ENCODE assay signal across 8 cellular contexts in the genomic region with DNA sequence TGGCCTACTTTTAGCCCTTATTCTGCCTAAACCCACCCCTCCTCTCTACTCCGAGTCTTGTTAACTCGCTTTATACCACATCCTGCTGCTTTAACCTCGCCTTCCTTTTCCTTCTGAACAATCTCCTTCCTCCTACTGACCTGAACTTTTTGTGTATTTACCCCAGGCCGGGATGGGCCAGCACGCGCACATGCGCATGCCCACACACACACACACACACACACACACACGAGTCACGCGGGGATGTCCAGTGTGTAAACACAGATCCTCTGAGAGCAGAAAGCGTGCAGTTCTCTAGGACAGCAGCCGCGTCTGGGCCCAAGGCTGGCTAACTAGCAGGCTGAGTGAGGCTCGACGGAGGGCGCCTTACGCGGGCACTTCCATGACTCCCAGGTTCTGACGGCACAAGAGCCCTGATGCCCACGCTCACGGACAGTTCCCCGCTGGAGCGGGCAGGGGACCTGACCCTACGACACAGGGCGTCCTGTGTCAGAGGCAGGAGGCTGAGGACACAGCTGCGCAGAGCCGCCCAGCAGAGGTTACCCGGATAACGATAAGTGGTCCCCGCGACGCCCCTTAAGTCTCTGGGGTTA. TPM values are rescaled to one million over a fixed set of nuclear protein-coding genes. Genes with fewer than 3 reads are reported as not detected.
A peak's percentile ranks its signal among the peaks of the same experiment; 100 is the strongest.
DNase-seq lines count a peak whose midpoint lies in the region; ATAC-seq and TF ChIP-seq lines count a peak whose summit lies in the region.

No MANE protein-coding gene starts in this region.

- peak overlapping the region; percentile 93 to 98 for H3K4me3 Mint-ChIP-seq in activated T-cell treated with anti-CD3 and anti-CD28 coated beads, Interleukin-2, amount 50 U/mL, for 72 hours

- no peak overlapping the region for H3K4me2 ChIP-seq in GM23248 (ENCODE audit: unreplicated experiment)

- peaks cover 68% of the 10 kb centered on the region for H3K4me1 Mint-ChIP-seq in activated T-cell treated with anti-CD3 and anti-CD28 coated beads, Interleukin-2, amount 50 U/mL, for 72 hours (ENCODE audit: low read depth)

- peak overlapping the region; percentile 26 to 49 (median 32) for H3K4me3 ChIP-seq in right lobe of liver
- H3K4me3 ChIP-seq in upper lobe of left lung: peak overlapping the region; percentile 18 to 64 (median 58)
- H3K4me3 ChIP-seq in GM23248: no peak overlapping the region

- H2AFZ ChIP-seq in GM23248: no peak overlapping the region

- peaks cover 19 to 28% of the 10 kb centered on the region in 2 donors for H3K36me3 Mint-ChIP-seq in activated T-cell treated with anti-CD3 and anti-CD28 coated beads, Interleukin-2, amount 50 U/mL, for 72 hours (ENCODE audit: insufficient read depth in 2 of 2)

- TF ChIP-seq EP300 in upper lobe of left lung (IDR thresholded peaks at IDR 0.05): no peak

- intact Hi-C loops in right lobe of liver (cut with DNase I): no loop called here

- peak overlapping the region; percentile 86 for H3K27ac Mint-ChIP-seq in activated T-cell treated with anti-CD3 and anti-CD28 coated beads, Interleukin-2, amount 50 U/mL, for 72 hours

- H3K9me2 ChIP-seq in GM23248 (ENCODE audit: insufficient read depth): no peaks in the 10 kb centered on the region

- H3K27me3 ChIP-seq in right lobe of liver (peaks cover 0 to 6% of the 10 kb centered on the region in 2 donors), upper lobe of left lung (peaks cover 0 to 17% (median 8%) of the 10 kb centered on the region in 4 donors), GM23248 (replicated peaks; ENCODE audit: insufficient read depth) (peaks cover 9% of the 10 kb centered on the region)

- H3K27me3 Mint-ChIP-seq in activated T-cell treated with anti-CD3 and anti-CD28 coated beads, Interleukin-2, amount 50 U/mL, for 72 hours (ENCODE audit: low read depth): no peaks in the 10 kb centered on the region

- no peak overlapping the region for H3K9ac ChIP-seq in GM23248

- H3K9me3 ChIP-seq in right lobe of liver (no peaks in the 10 kb centered on the region), upper lobe of left lung (no peaks in the 10 kb centered on the region), GM23248 (ENCODE audit: low read depth) (no peaks in the 10 kb centered on the region)

- no peaks in the 10 kb centered on the region for H3K79me2 ChIP-seq in GM23248 (ENCODE audit: insufficient read depth)

- no peak for TF ChIP-seq CTCF in right lobe of liver (IDR thresholded peaks at IDR 0.05)
- TF ChIP-seq CTCF in upper lobe of left lung (IDR thresholded peaks at IDR 0.05): no peak

- no peak for TF ChIP-seq POLR2A in right lobe of liver (IDR thresholded peaks at IDR 0.05)
- no peak for TF ChIP-seq POLR2A in upper lobe of left lung (IDR thresholded peaks at IDR 0.05)

- H3K36me3 ChIP-seq in right lobe of liver (no peaks in the 10 kb centered on the region), upper lobe of left lung (no peaks in the 10 kb centered on the region), GM23248 (ENCODE audit: low read depth) (no peaks in the 10 kb centered on the region)

- H3F3A ChIP-seq in GM23248 (ENCODE audit: insufficient read depth): no peaks in the 10 kb centered on the region

- H3K4me1 ChIP-seq in right lobe of liver (peaks cover 0 to 4% (median 0%) of the 10 kb centered on the region in 4 donors), upper lobe of left lung (peaks cover 0 to 17% (median 7%) of the 10 kb centered on the region in 4 donors), GM23248 (ENCODE audit: insufficient read depth) (no peaks in the 10 kb centered on the region)

- H3K27ac ChIP-seq in right lobe of liver: peak overlapping the region in 2 of 3 donors; percentile 77
- peak overlapping the region; percentile 81 to 97 (median 88) for H3K27ac ChIP-seq in upper lobe of left lung
- no peak overlapping the region for H3K27ac ChIP-seq in GM23248

- ATAC-seq in GM19351 (IDR thresholded peaks at IDR 0.05; ENCODE audit: unreplicated experiment): peak; percentile 12
- peak; percentile 23 for ATAC-seq in HG03460 (IDR thresholded peaks at IDR 0.05; ENCODE audit: unreplicated experiment)
- ATAC-seq in activated T-cell treated with anti-CD3 and anti-CD28 coated beads, Interleukin-2, amount 50 U/mL, for 72 hours (replicated peaks in 1 of 2): peak; percentile 52 to 59
- ATAC-seq in right lobe of liver: peak; percentile 30 to 45 (median 34)
- peak; percentile 53 to 67 for ATAC-seq in upper lobe of left lung (ENCODE audit: low FRiP score in 2 of 2)
- ATAC-seq in HG02970 (IDR thresholded peaks at IDR 0.05; ENCODE audit: low FRiP score, unreplicated experiment): no peak

- DNase-seq in activated T-cell treated with anti-CD3 and anti-CD28 coated beads, Interleukin-2, amount 50 U/mL, for 72 hours: peak; percentile 54 to 64
- DNase-seq in right lobe of liver (peak; percentile 51 to 66 (median 52)), upper lobe of left lung (no peak), dedifferentiated amniotic fluid mesenchymal stem cell (ENCODE audit: extremely low spot score) (no peak), GM23248 (no peak)

- in situ Hi-C loops in GM23248 (cut with MboI): no loop called here

- peaks cover 10 to 12% of the 10 kb centered on the region in 2 donors for H3K9me3 Mint-ChIP-seq in activated T-cell treated with anti-CD3 and anti-CD28 coated beads, Interleukin-2, amount 50 U/mL, for 72 hours

- 17% methylated on average over 13 of the region's 32 CpGs for WGBS in right lobe of liver (ENCODE audit: insufficient coverage, low coverage, low lambda C conversion rate, missing lambda C conversion rate)
- WGBS in upper lobe of left lung, 2 donors: 13 to 22% methylated on average over 8 to 26 of the region's 32 CpGs
- WGBS in GM23248 (ENCODE audit: low coverage in 1 of 2, low lambda C conversion rate in 2 of 2, missing lambda C conversion rate in 2 of 2), 2 experiments: 73 to 75% methylated on average over 32 of the region's 32 CpGs

- no peaks in the 10 kb centered on the region for H4K20me1 ChIP-seq in GM23248 (ENCODE audit: insufficient read depth)

RNA-seq across cellular contexts. Expression of gene PIK3R5, which starts 0.6 kb away (rescaled TPM):
- total RNA-seq in activated T-cell treated with anti-CD3 and anti-CD28 coated beads, Interleukin-2, amount 50 U/mL, for 72 hours: 10 to 100 TPM; 43.0 to 45.4 TPM
- total RNA-seq in right lobe of liver (1 to 10 TPM; 3.7 to 6.5 (median 5.0) TPM), upper lobe of left lung (100 to 1,000 TPM in 1 of 6 donors, 10 to 100 TPM in 5; 22.3 to 175 (median 49.8) TPM)
- total RNA-seq in GM23248 (2014; rRNA removed; shearing (Covaris generic)): 0.11 TPM in 1 of 2 replicates, not detected in the other
- not detected in 2 replicates for polyA plus RNA-seq in GM23248 (2016; fragmentation: Nextera tagmentation; extraction: Ambion mirVana)

RNA-seq across cellular contexts. Expression of gene NTN1, which starts 56.4 kb away (rescaled TPM):
- total RNA-seq in activated T-cell treated with anti-CD3 and anti-CD28 coated beads, Interleukin-2, amount 50 U/mL, for 72 hours: 1 to 10 TPM in 1 of 2 donors, under 1 TPM in 1; 0.69 to 1.5 TPM
- 10 to 100 TPM in 2 of 6 experiments, 1 to 10 TPM in 4; 3.5 to 12.5 (median 8.5) TPM for total RNA-seq in right lobe of liver
- 1 to 10 TPM; 2.6 to 9.1 (median 4.1) TPM for total RNA-seq in upper lobe of left lung
- total RNA-seq in GM23248 (2014; rRNA removed; shearing (Covaris generic)): 0.11 TPM in 1 of 2 replicates, not detected in the other
- polyA plus RNA-seq in GM23248 (2016; fragmentation: Nextera tagmentation; extraction: Ambion mirVana): 0.06 and 0.21 TPM in 2 replicates

Comparison
In these comparisons a context has a peak if more than half of its experiments do, and no peak if none do; other contexts are left out.
1. DNase-seq: peak in activated T-cell treated with anti-CD3 and anti-CD28 coated beads, Interleukin-2, amount 50 U/mL, for 72 hours (2 of 2) and right lobe of liver (3 of 3); none in upper lobe of left lung (0 of 2), dedifferentiated amniotic fluid mesenchymal stem cell (single experiment) and GM23248 (single experiment).